In the genomic region with DNA sequence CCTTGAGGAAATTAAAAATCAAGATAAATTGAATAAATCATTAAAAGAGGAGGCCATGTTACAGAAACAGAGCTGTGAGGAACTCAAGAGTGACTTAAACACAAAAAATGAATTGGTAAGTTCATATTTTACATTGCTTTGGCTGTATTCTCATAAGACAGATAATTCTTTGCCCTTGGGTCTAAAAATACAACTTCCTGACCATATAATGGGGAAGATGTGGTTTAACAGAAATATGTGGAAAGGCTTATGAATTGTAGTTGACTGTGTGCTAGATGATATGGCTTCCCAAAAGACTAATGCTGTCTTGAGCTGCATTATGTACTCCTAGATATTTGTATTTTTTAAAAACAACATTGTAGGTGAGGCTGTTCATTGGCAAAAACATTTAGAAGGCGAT, we compare ENCODE assay signal across 16 cellular contexts.
"Had no signal": no experiment of that assay in that cellular context is flagged by ENCODE, and none has a peak within 500 bp of the region (broad histone marks: within the 10 kb centered on the region; RNA-seq: fewer than 3 reads in every experiment).

No MANE protein-coding gene starts in this region.

- H3K27me3 Mint-ChIP-seq: brain; central memory CD8-positive, alpha-beta T cell; stimulated activated naive CD8-positive, alpha-beta T cell treated with anti-CD3 and anti-CD28 coated beads, Interleukin-15, amount 100 ng/mL, for 72 hours had no signal

- H3K27ac Mint-ChIP-seq: activated T-helper 2 cell treated with anti-CD3 and anti-CD28 coated beads, Interferon-gamma antibody, Interleukin-2, Interleukin-4, amounts not matched to agents 10 μg/mL and 5 μg/mL and 100 μg/mL, durations not matched to agents 14 hours and 24 hours and 36 hours; brain; nephron; stimulated activated naive CD8-positive, alpha-beta T cell treated with anti-CD3 and anti-CD28 coated beads, Interleukin-15, amount 100 ng/mL, for 72 hours had no signal

- H3K4me3 Mint-ChIP-seq: brain; central memory CD8-positive, alpha-beta T cell; nephron; stimulated activated naive CD8-positive, alpha-beta T cell treated with anti-CD3 and anti-CD28 coated beads, Interleukin-15, amount 100 ng/mL, for 72 hours had no signal

- H3K4me1 Mint-ChIP-seq: brain, nephron had no signal

- ATAC-seq: gastrocnemius medialis had no signal

- H3K9me3 Mint-ChIP-seq: activated T-helper 2 cell treated with anti-CD3 and anti-CD28 coated beads, Interferon-gamma antibody, Interleukin-2, Interleukin-4, amounts not matched to agents 10 μg/mL and 5 μg/mL and 100 μg/mL, durations not matched to agents 14 hours and 24 hours and 36 hours; central memory CD8-positive, alpha-beta T cell; nephron; stimulated activated naive CD8-positive, alpha-beta T cell treated with anti-CD3 and anti-CD28 coated beads, Interleukin-15, amount 100 ng/mL, for 72 hours had no signal

- DNase-seq: activated CD4-positive, alpha-beta T cell treated with anti-CD3 and anti-CD28 coated beads, Interleukin-2, amount 50 U/mL, for 1 hour; activated naive CD4-positive, alpha-beta T cell treated with anti-CD3 and anti-CD28 coated beads, Interleukin-2, amount 50 U/mL, for 16 hours; activated T-cell treated with anti-CD3 and anti-CD28 coated beads for 4 hours; amniotic stem cell; cortex of kidney; effector CD8-positive, alpha-beta T cell; gastrocnemius medialis; left ventricle myocardium inferior; mesenchymal stem cell; stimulated activated CD4-positive, alpha-beta T cell treated with anti-CD3 and anti-CD28 coated beads, Interleukin-4, amount 100 ng/mL, for 4 hours; stimulated activated naive CD8-positive, alpha-beta T cell treated with anti-CD3 and anti-CD28 coated beads, Interleukin-15, amount 100 ng/mL, for 72 hours; testis had no signal
